In the genomic region with DNA sequence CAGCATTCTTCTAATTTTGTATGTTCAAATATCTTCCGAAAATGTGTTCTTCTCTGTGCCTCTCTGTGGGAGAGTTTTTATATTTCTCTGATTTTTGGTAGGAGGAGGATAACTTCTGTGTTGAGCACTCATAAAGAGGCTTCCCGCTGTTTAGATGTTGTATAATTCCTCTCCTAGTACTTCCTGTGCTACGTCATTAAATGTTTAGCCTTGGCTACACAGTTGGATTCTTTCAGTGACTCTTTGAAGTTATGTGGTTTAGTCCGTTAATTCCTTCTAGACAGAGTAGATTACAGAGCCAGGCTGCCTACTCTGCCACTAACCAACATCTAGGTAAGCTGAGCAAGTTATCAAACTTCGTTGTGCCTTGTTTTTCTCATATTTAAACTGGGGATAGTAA, we compare ENCODE assay signal across 27 cellular contexts.
"Had no signal": no experiment of that assay in that cellular context is flagged by ENCODE, and none has a peak within 500 bp of the region (broad histone marks: within the 10 kb centered on the region; RNA-seq: fewer than 3 reads in every experiment).

No MANE protein-coding gene starts in this region.

- DNase-seq: activated B cell treated with CpG ODN at 0.5 μM for 24 hours; activated CD4-positive, alpha-beta T cell treated with anti-CD3 and anti-CD28 coated beads for 48 hours; activated CD4-positive, alpha-beta T cell treated with anti-CD3 and anti-CD28 coated beads, Interleukin-2, amount 50 U/mL, for 1 hour; activated CD4-positive, alpha-beta T cell treated with anti-CD3 and anti-CD28 coated beads, Interleukin-2, amount 50 U/mL, for 48 hours; activated CD8-positive, alpha-beta memory T cell treated with anti-CD3 and anti-CD28 coated beads for 24 hours; activated CD8-positive, alpha-beta T cell treated with anti-CD3 and anti-CD28 coated beads for 36 hours; activated effector memory CD4-positive, alpha-beta T cell treated with anti-CD3 and anti-CD28 coated beads, Interleukin-2, amount 50 U/mL, for 16 hours; activated naive CD4-positive, alpha-beta T cell treated with anti-CD3 and anti-CD28 coated beads for 36 hours; activated naive CD8-positive, alpha-beta T cell treated with anti-CD3 and anti-CD28 coated beads for 36 hours; activated naive CD8-positive, alpha-beta T cell treated with anti-CD3 and anti-CD28 coated beads, Interleukin-2, amount 50 U/mL, for 24 hours; activated T-cell treated with anti-CD3 and anti-CD28 coated beads, Interleukin-2, amount 50 U/mL, for 4 hours; adrenal gland; amygdala; aorta; brain microvascular endothelial cell; caudate nucleus; colonic mucosa; effector CD8-positive, alpha-beta T cell; foreskin fibroblast; head of caudate nucleus; hippocampal formation; T-helper 17 cell; T1000; WERI-Rb-1 had no signal

- H3K27me3 ChIP-seq: adrenal gland, brain microvascular endothelial cell, colonic mucosa had no signal

- H3K4me3 ChIP-seq: adrenal gland, colonic mucosa had no signal

- H3K27ac ChIP-seq: adrenal gland, brain microvascular endothelial cell, colonic mucosa, WERI-Rb-1 had no signal

- ATAC-seq: activated CD4-positive, CD25-positive, alpha-beta regulatory T cell treated with anti-CD3 and anti-CD28 coated beads, Interleukin-2, amount 50 U/mL, for 24 hours; activated CD8-positive, alpha-beta T cell treated with anti-CD3 and anti-CD28 coated beads for 36 hours; activated naive CD8-positive, alpha-beta T cell treated with anti-CD3 and anti-CD28 coated beads, Interleukin-2, amount 50 U/mL, for 24 hours; activated T-cell treated with anti-CD3 and anti-CD28 coated beads, Interleukin-2, amount 50 U/mL, for 4 hours; activated T-helper 17 cell treated with anti-CD3 and anti-CD28 coated beads, Interleukin-2, amount 50 U/mL, for 72 hours; esophagus mucosa; T-helper 17 cell had no signal

- H3K36me3 ChIP-seq: adrenal gland, brain microvascular endothelial cell, colonic mucosa, WERI-Rb-1 had no signal

- H3K9me3 ChIP-seq: adrenal gland, colonic mucosa had no signal

- H3K4me1 ChIP-seq: adrenal gland, colonic mucosa had no signal
